ENCODE assay signal across 15 cellular contexts in the genomic region with DNA sequence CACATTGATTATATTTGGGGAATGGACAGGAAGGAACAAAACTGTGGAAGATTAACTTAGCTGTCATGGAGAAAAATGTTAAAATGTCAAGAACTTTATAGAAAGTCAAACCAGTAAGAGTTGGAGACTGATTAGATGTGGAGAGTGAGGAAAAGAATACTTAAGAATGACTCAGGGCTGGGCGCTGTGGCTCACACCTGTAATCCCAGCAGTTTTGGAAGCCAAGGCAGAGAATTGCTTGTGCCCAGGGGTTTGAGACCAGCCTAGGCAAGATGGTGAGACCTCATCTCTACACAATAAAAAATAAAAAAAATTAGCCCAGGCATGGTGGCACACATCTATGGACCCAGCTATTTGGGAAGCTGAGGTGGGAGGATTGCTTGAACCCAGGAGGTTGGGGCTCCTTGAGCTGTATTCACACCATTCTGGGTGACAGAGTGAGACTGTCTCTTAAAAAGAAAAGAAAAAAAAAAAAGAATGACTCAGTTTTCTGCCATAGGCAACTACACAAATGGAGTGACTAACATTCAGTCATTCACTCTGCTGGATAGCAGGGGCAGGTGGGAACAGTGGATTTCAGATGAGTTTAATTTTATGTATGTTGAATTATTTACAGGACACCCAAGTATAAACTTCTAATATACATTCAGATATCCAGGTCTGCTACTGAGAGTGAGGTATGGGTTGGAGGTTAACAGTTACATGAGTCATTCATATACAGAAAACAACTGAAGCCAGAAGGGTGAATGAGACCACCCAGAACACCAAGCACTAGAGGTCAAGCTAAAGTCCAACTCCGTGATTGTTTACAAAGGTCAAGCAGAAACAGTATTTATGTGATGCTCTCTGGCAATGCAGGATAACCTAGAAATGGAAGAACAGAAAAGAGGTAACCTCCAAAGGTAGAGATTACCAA. TPM values are rescaled to one million over a fixed set of nuclear protein-coding genes. Genes with fewer than 3 reads are reported as not detected.
A peak's percentile ranks its signal among the peaks of the same experiment; 100 is the strongest.
DNase-seq lines count a peak whose midpoint lies in the region; ATAC-seq lines count a peak whose summit lies in the region.
"Had no signal": no experiment of that assay in that cellular context is flagged by ENCODE, and none has a peak within 500 bp of the region (broad histone marks: within the 10 kb centered on the region; RNA-seq: fewer than 3 reads in every experiment).

No MANE protein-coding gene starts in this region.

- peak overlapping the region; percentile 5 for H3K27ac Mint-ChIP-seq in activated naive CD8-positive, alpha-beta T cell treated with anti-CD3 and anti-CD28 coated beads, Interleukin-2, amount 10 ng/mL, durations not matched to agents 7 days and 5 days
- peak overlapping the region in 4 of 6 donors; percentile 2 to 76 (median 32) for H3K27ac Mint-ChIP-seq in naive B cell
- H3K27ac Mint-ChIP-seq: CD4-positive, alpha-beta T cell had no signal

- ATAC-seq in activated naive CD8-positive, alpha-beta T cell treated with anti-CD3 and anti-CD28 coated beads, Interleukin-2, amount 10 ng/mL, durations not matched to agents 7 days and 5 days (ENCODE audit: low read depth) = no peak
- no peak for ATAC-seq in naive B cell (ENCODE audit: low read depth in 2 of 2)
- ATAC-seq: left cardiac atrium had no signal

- DNase-seq in Caki2 (ENCODE audit: low read depth) (peak; percentile 41), HPDE6-E6E7 (ENCODE audit: extremely low spot score) (peak; percentile 21), naive B cell (no peak), epidermal melanocyte (ENCODE audit: insufficient read length, low spot score) (no peak), NCI-H2227 treated with DMSO at 0.1 percent for 48 hours (lab: John Stamatoyannopoulos, UW) (no peak)
- DNase-seq in activated naive CD8-positive, alpha-beta T cell treated with anti-CD3 and anti-CD28 coated beads, Interleukin-2, amount 10 ng/mL, durations not matched to agents 7 days and 5 days = no peak
- no peak for DNase-seq in effector CD8-positive, alpha-beta T cell (lab: John Stamatoyannopoulos, UW)
- DNase-seq in activated CD8-positive, alpha-beta memory T cell treated with anti-CD3 and anti-CD28 coated beads for 24 hours = no peak
- DNase-seq: activated CD4-positive, alpha-beta T cell treated with anti-CD3 and anti-CD28 coated beads for 4 hours; activated naive CD4-positive, alpha-beta T cell treated with Interleukin-2 at 50 U/mL for 16 hours; CD4-positive, alpha-beta T cell; head of caudate nucleus; left cardiac atrium; NCI-H1092 treated with DMSO at 0.1 percent for 48 hours; NCI-H345 had no signal

- in situ Hi-C loops in Caki2 (cut with HindIII; ENCODE audit: low pct_unique_long_range_greater_than_20kb, low sequenced_read_pairs) = no loop called here

- H3K4me3 Mint-ChIP-seq in activated naive CD8-positive, alpha-beta T cell treated with anti-CD3 and anti-CD28 coated beads, Interleukin-2, amount 10 ng/mL, durations not matched to agents 7 days and 5 days = no peak overlapping the region
- H3K4me3 Mint-ChIP-seq in naive B cell = no peak overlapping the region
- H3K4me3 Mint-ChIP-seq: CD4-positive, alpha-beta T cell had no signal

- POLR2A ChIA-PET in activated naive CD8-positive, alpha-beta T cell treated with anti-CD3 and anti-CD28 coated beads, Interleukin-2, amount 10 ng/mL, durations not matched to agents 7 days and 5 days (lab: Charles Lee) = no interaction called here

- H3K27me3 Mint-ChIP-seq in activated naive CD8-positive, alpha-beta T cell treated with anti-CD3 and anti-CD28 coated beads, Interleukin-2, amount 10 ng/mL, durations not matched to agents 7 days and 5 days = no peaks in the 10 kb centered on the region
- H3K27me3 Mint-ChIP-seq in naive B cell = no peaks in the 10 kb centered on the region
- H3K27me3 Mint-ChIP-seq: CD4-positive, alpha-beta T cell had no signal

- peaks cover 16% of the 10 kb centered on the region for H3K36me3 Mint-ChIP-seq in activated naive CD8-positive, alpha-beta T cell treated with anti-CD3 and anti-CD28 coated beads, Interleukin-2, amount 10 ng/mL, durations not matched to agents 7 days and 5 days
- H3K36me3 Mint-ChIP-seq in naive B cell = peaks cover 14 to 16% of the 10 kb centered on the region in 2 donors

- peaks cover 3% of the 10 kb centered on the region for H3K4me1 Mint-ChIP-seq in activated naive CD8-positive, alpha-beta T cell treated with anti-CD3 and anti-CD28 coated beads, Interleukin-2, amount 10 ng/mL, durations not matched to agents 7 days and 5 days
- H3K4me1 Mint-ChIP-seq in naive B cell = peaks cover 0 to 5% (median 0%) of the 10 kb centered on the region in 3 donors

- no peaks in the 10 kb centered on the region for H3K9me3 Mint-ChIP-seq in activated naive CD8-positive, alpha-beta T cell treated with anti-CD3 and anti-CD28 coated beads, Interleukin-2, amount 10 ng/mL, durations not matched to agents 7 days and 5 days
- H3K9me3 Mint-ChIP-seq in naive B cell = no peaks in the 10 kb centered on the region
- H3K9me3 Mint-ChIP-seq: CD4-positive, alpha-beta T cell had no signal

RNA-seq across cellular contexts. Expression of gene ORC2, which starts 33.9 kb away (rescaled TPM):
- total RNA-seq in Caki2 (2014; rRNA removed; shearing (Covaris generic); ENCODE audit: low replicate concordance) = 12.9 and 20.9 TPM in 2 replicates
- total RNA-seq in activated naive CD8-positive, alpha-beta T cell treated with anti-CD3 and anti-CD28 coated beads, Interleukin-2, amount 10 ng/mL, durations not matched to agents 7 days and 5 days = 10 to 100 TPM; 52.0 to 55.0 TPM
- polyA plus RNA-seq in naive B cell (ENCODE audit: low read depth in 6 of 6) = 10 to 100 TPM in 3 of 6 donors, 1 to 10 TPM in 3; 4.3 to 11.8 (median 9.5) TPM

RNA-seq across cellular contexts. Expression of gene NIF3L1, which starts 40.4 kb away (rescaled TPM):
- 57.7 and 87.3 TPM in 2 replicates for total RNA-seq in Caki2 (2014; rRNA removed; shearing (Covaris generic); ENCODE audit: low replicate concordance)
- total RNA-seq in activated naive CD8-positive, alpha-beta T cell treated with anti-CD3 and anti-CD28 coated beads, Interleukin-2, amount 10 ng/mL, durations not matched to agents 7 days and 5 days = 10 to 100 TPM; 36.9 to 37.7 TPM
- polyA plus RNA-seq in naive B cell (ENCODE audit: low read depth in 6 of 6) = 10 to 100 TPM; 12.2 to 22.0 (median 14.9) TPM

RNA-seq across cellular contexts. Expression of gene PPIL3, which starts 40.7 kb away (rescaled TPM):
- 68.3 and 78.8 TPM in 2 replicates for total RNA-seq in Caki2 (2014; rRNA removed; shearing (Covaris generic); ENCODE audit: low replicate concordance)
- 10 to 100 TPM; 44.2 to 45.2 TPM for total RNA-seq in activated naive CD8-positive, alpha-beta T cell treated with anti-CD3 and anti-CD28 coated beads, Interleukin-2, amount 10 ng/mL, durations not matched to agents 7 days and 5 days
- polyA plus RNA-seq in naive B cell (ENCODE audit: low read depth in 6 of 6) = 10 to 100 TPM; 25.3 to 47.1 (median 33.7) TPM

Comparison
In these comparisons a context has a peak if more than half of its experiments do, and no peak if none do; other contexts are left out.
1. DNase-seq: peak in Caki2 (single experiment) and HPDE6-E6E7 (single experiment); none in activated naive CD8-positive, alpha-beta T cell treated with anti-CD3 and anti-CD28 coated beads, Interleukin-2, amount 10 ng/mL, durations not matched to agents 7 days and 5 days (single experiment), naive B cell (single experiment), effector CD8-positive, alpha-beta T cell (single experiment), epidermal melanocyte (single experiment), activated CD8-positive, alpha-beta memory T cell treated with anti-CD3 and anti-CD28 coated beads for 24 hours (single experiment) and NCI-H2227 treated with DMSO at 0.1 percent for 48 hours (single experiment).